Comparison of ENCODE assay signal across 17 cellular contexts in genomic region chr4:37928421-37928820, GRCh38. TPM values are rescaled to one million over a fixed set of nuclear protein-coding genes. Genes with fewer than 3 reads are reported as not detected.
"Had no signal": no experiment of that assay in that cellular context is flagged by ENCODE, and none has a peak within 500 bp of the region (broad histone marks: within the 10 kb centered on the region; RNA-seq: fewer than 3 reads in every experiment).

No MANE protein-coding gene starts in this region.

- DNase-seq: activated CD4-positive, alpha-beta T cell treated with anti-CD3 and anti-CD28 coated beads for 1 hour; activated CD4-positive, alpha-beta T cell treated with anti-CD3 and anti-CD28 coated beads, Interleukin-2, amount 50 U/mL, for 4 hours; activated naive CD4-positive, alpha-beta T cell treated with anti-CD3 and anti-CD28 coated beads, Interleukin-2, amount 10 ng/mL, durations not matched to agents 7 days and 5 days; activated T-cell treated with anti-CD3 and anti-CD28 coated beads for 4 hours; left lung; occipital lobe; right cardiac atrium; stimulated activated naive B cell treated with anti-CD40 and anti-IgM and Interleukin-4, amounts not matched to agents 10 μg/mL and 1 μg/mL and 100 μg/mL, for 72 hours; transverse colon had no signal

- H3K36me3 ChIP-seq: left lung, SJSA1, transverse colon, vagina had no signal

- H3K4me3 Mint-ChIP-seq: activated naive CD4-positive, alpha-beta T cell treated with anti-CD3 and anti-CD28 coated beads, Interleukin-2, amount 10 ng/mL, durations not matched to agents 7 days and 5 days; dendritic cell treated with granulocyte-macrophage colony-stimulating factor and Interleukin-4, amounts not matched to agents 40 ng/mL and 50 ng/mL, for 4 days; stimulated activated naive B cell treated with anti-CD40 and anti-IgM and Interleukin-4, amounts not matched to agents 10 μg/mL and 1 μg/mL and 100 μg/mL, for 72 hours had no signal

- ATAC-seq: left lung; right cardiac atrium; stimulated activated naive B cell treated with anti-CD40 and anti-IgM and Interleukin-4, amounts not matched to agents 10 μg/mL and 1 μg/mL and 100 μg/mL, for 72 hours had no signal

- H3K4me3 ChIP-seq: left lung, SJSA1, transverse colon, vagina had no signal

- H3K27ac Mint-ChIP-seq: activated naive CD4-positive, alpha-beta T cell treated with anti-CD3 and anti-CD28 coated beads, Interleukin-2, amount 10 ng/mL, durations not matched to agents 7 days and 5 days; dendritic cell treated with granulocyte-macrophage colony-stimulating factor and Interleukin-4, amounts not matched to agents 40 ng/mL and 50 ng/mL, for 4 days; progenitor cell of endocrine pancreas; stimulated activated naive B cell treated with anti-CD40 and anti-IgM and Interleukin-4, amounts not matched to agents 10 μg/mL and 1 μg/mL and 100 μg/mL, for 72 hours had no signal

- H3K9me3 Mint-ChIP-seq: dendritic cell treated with granulocyte-macrophage colony-stimulating factor and Interleukin-4, amounts not matched to agents 40 ng/mL and 50 ng/mL, for 4 days; stimulated activated naive B cell treated with anti-CD40 and anti-IgM and Interleukin-4, amounts not matched to agents 10 μg/mL and 1 μg/mL and 100 μg/mL, for 72 hours had no signal

- H3K27me3 Mint-ChIP-seq: activated naive CD4-positive, alpha-beta T cell treated with anti-CD3 and anti-CD28 coated beads, Interleukin-2, amount 10 ng/mL, durations not matched to agents 7 days and 5 days; dendritic cell treated with granulocyte-macrophage colony-stimulating factor and Interleukin-4, amounts not matched to agents 40 ng/mL and 50 ng/mL, for 4 days; naive thymus-derived CD8-positive, alpha-beta T cell; stimulated activated naive B cell treated with anti-CD40 and anti-IgM and Interleukin-4, amounts not matched to agents 10 μg/mL and 1 μg/mL and 100 μg/mL, for 72 hours had no signal

- H3K27me3 ChIP-seq: left lung, SJSA1, transverse colon, vagina had no signal

- H3K9me3 ChIP-seq: left lung, SJSA1, transverse colon, vagina had no signal

- H3K27ac ChIP-seq: epithelial cell of prostate, left lung, SJSA1, vagina had no signal

RNA-seq across cellular contexts. Expression of gene PTTG2, which starts 31.8 kb away (rescaled TPM):
- total RNA-seq: occipital lobe, progenitor cell of endocrine pancreas, SJSA1 had no signal
- polyA plus RNA-seq: adipose tissue; keratinocyte; naive thymus-derived CD8-positive, alpha-beta T cell had no signal
